Comparison of ENCODE assay signal across 1 cellular context in genomic region chr7:38318803-38319416, GRCh38.
TF ChIP-seq lines count a peak whose summit lies in the region.

No MANE protein-coding gene starts in this region.

TF ChIP-seq in HEK293, 187 proteins besides CTCF, POLR2A, EP300 and RAD21 (continued from another document):
- TF ChIP-seq ZSCAN18 (tag by site-specific recombination; IDR thresholded peaks at IDR 0.05), result no peak
- no peak for TF ChIP-seq ZNF174 (tag by site-specific recombination; IDR thresholded peaks at IDR 0.05)
- 0 out of 2 replicates have a peak, but pooled peaks have one; percentile 42 for TF ChIP-seq ZNF366 (tag by site-specific recombination; conservative IDR thresholded peaks at IDR 0.05)
- no peak for TF ChIP-seq ZNF701 (tag by site-specific recombination; IDR thresholded peaks at IDR 0.05)
- TF ChIP-seq ZNF280C (tag by site-specific recombination; IDR thresholded peaks at IDR 0.05), result no peak
- TF ChIP-seq ZNF335 (tag by site-specific recombination; conservative IDR thresholded peaks at IDR 0.05), result 0 out of 2 replicates have a peak, but pooled peaks have one; percentile 15
- TF ChIP-seq FEZF1 (tag by site-specific recombination; IDR thresholded peaks at IDR 0.05), result no peak
- no peak for TF ChIP-seq ZNF518A (tag by site-specific recombination; conservative IDR thresholded peaks at IDR 0.05; ENCODE audit: low read depth)
- no peak for TF ChIP-seq ZNF311 (tag by site-specific recombination; IDR thresholded peaks at IDR 0.05; ENCODE audit: borderline replicate concordance)
- no peak for TF ChIP-seq ZBTB21 (tag by site-specific recombination; IDR thresholded peaks at IDR 0.05)
- TF ChIP-seq ZNF558 (tag by site-specific recombination; IDR thresholded peaks at IDR 0.05), result no peak
- no peak for TF ChIP-seq ZNF354C (tag by site-specific recombination; IDR thresholded peaks at IDR 0.05; ENCODE audit: borderline replicate concordance, low read depth)
- no peak for TF ChIP-seq WT1 (tag by site-specific recombination; IDR thresholded peaks at IDR 0.05)
- no peak for TF ChIP-seq ZNF175 (tag by site-specific recombination; IDR thresholded peaks at IDR 0.05)
- no peak for TF ChIP-seq ZBTB10 (tag by site-specific recombination; IDR thresholded peaks at IDR 0.05)
- TF ChIP-seq SP3 (tag by site-specific recombination; IDR thresholded peaks at IDR 0.05), result no peak
- TF ChIP-seq ZNF654 (tag by site-specific recombination; IDR thresholded peaks at IDR 0.05; ENCODE audit: low read depth), result peak; percentile 91
- no peak for TF ChIP-seq ZBTB8A (tag by site-specific recombination; IDR thresholded peaks at IDR 0.05)
- TF ChIP-seq IKZF3 (tag by site-specific recombination; IDR thresholded peaks at IDR 0.05), result peak; percentile 77
- TF ChIP-seq ZNF202 (tag by site-specific recombination; IDR thresholded peaks at IDR 0.05; ENCODE audit: borderline replicate concordance), result no peak
